ENCODE assay signal across 11 cellular contexts in the genomic region with DNA sequence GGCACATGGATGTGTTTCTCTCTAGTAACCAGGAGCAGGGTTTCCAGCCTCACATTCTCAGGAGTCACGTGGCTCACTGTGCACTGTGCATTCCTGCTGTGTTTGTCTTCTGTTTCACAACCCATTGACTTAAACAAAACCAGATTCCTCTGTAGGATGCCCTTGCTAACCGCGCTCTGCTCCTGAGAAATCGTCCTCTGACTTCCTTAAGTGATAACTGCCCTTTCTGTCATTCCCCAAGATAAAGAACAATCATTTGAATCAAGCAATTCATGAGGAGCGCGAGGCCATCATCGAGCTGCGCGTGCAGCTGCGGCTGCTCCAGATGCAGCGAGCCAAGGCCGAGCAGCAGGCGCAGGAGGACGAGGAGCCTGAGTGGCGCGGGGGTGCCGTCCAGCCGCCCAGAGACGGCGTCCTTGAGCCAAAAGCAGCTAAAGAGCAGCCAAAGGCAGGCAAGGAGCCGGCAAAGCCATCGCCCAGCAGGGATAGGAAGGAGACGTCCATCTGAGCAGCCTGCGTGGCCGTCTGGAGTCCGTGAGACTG.
A peak's percentile ranks its signal among the peaks of the same experiment; 100 is the strongest.
DNase-seq lines count a peak whose midpoint lies in the region; ATAC-seq and TF ChIP-seq lines count a peak whose summit lies in the region.
"Had no signal": no experiment of that assay in that cellular context is flagged by ENCODE, and none has a peak within 500 bp of the region (broad histone marks: within the 10 kb centered on the region; RNA-seq: fewer than 3 reads in every experiment).

No MANE protein-coding gene starts in this region.

- peak overlapping the region in 2 of 4 experiments; percentile 20 to 27 for H3K4me3 ChIP-seq in fibroblast of lung (replicated peaks in 1 of 4; ENCODE audit: control extremely low read depth in 1 of 4, insufficient read depth in 1 of 4, low read depth in 3 of 4, low read length in 4 of 4)

- H3K27ac ChIP-seq in fibroblast of lung (ENCODE audit: insufficient read depth, low read length), result peak overlapping the region; percentile 86

- DNase-seq in AG08395 (ENCODE audit: low spot score) (peak; percentile 94), SK-N-DZ (ENCODE audit: low spot score) (peak; percentile 35), fibroblast of lung (ENCODE audit: low read depth in 2 of 2) (peak; percentile 85 to 90), occipital lobe (lab: John Stamatoyannopoulos, UW) (peak; percentile 48)
- no peak for DNase-seq in activated naive CD4-positive, alpha-beta T cell (lab: John Stamatoyannopoulos, UW)
- DNase-seq: activated effector memory CD4-positive, alpha-beta T cell treated with anti-CD3 and anti-CD28 coated beads, Interleukin-2, amount 50 U/mL, for 16 hours; H7 had no signal

- peak overlapping the region; percentile 51 for H3K9ac ChIP-seq in fibroblast of lung (ENCODE audit: insufficient read depth, low read length)

- H3K27me3 ChIP-seq in fibroblast of lung (ENCODE audit: control insufficient read depth, insufficient read depth, low read length), result no peaks in the 10 kb centered on the region

- no peaks in the 10 kb centered on the region for H3K9me3 ChIP-seq in fibroblast of lung (ENCODE audit: control insufficient read depth, insufficient read depth, low read depth, low read length)

- TF ChIP-seq CTCF in fibroblast of lung (conservative IDR thresholded peaks at IDR 0.05 in 1 of 2, IDR thresholded peaks at IDR 0.05 in 1 of 2; ENCODE audit: low read depth in 1 of 2, low read length in 2 of 2), result no peak

- ATAC-seq in HG02885 (IDR thresholded peaks at IDR 0.05; ENCODE audit: poor library complexity, unreplicated experiment) (no peak), HG03342 (IDR thresholded peaks at IDR 0.05; ENCODE audit: unreplicated experiment) (no peak), GM18505 (IDR thresholded peaks at IDR 0.05; ENCODE audit: unreplicated experiment) (no peak)
- ATAC-seq: natural killer cell treated with Interleukin-12 subunit alpha and Interleukin-12 subunit beta and Interleukin-15 and Interleukin-18, amount 100 ng/mL, for 72 hours had no signal

- peaks cover 15% of the 10 kb centered on the region for H3K36me3 ChIP-seq in fibroblast of lung (ENCODE audit: control insufficient read depth, insufficient read depth, low read length)

- H4K20me1 ChIP-seq in fibroblast of lung (ENCODE audit: control insufficient read depth, extremely low read depth, insufficient read depth, low read length), result no peaks in the 10 kb centered on the region

- TF ChIP-seq POLR2A in GM18505 (IDR thresholded peaks at IDR 0.05; ENCODE audit: borderline replicate concordance, extremely low read depth, insufficient read depth, insufficient read length), result no peak

- peak overlapping the region; percentile 78 for H3K4me2 ChIP-seq in fibroblast of lung (ENCODE audit: extremely low read depth, insufficient read depth, low read length)

- H2AFZ ChIP-seq in fibroblast of lung (ENCODE audit: low read length), result no peak overlapping the region

- peaks cover 6% of the 10 kb centered on the region for H3K4me1 ChIP-seq in fibroblast of lung (ENCODE audit: control insufficient read depth, extremely low read depth, insufficient read depth, low read length)

- no peaks in the 10 kb centered on the region for H3K79me2 ChIP-seq in fibroblast of lung (ENCODE audit: control insufficient read depth, insufficient read depth, low read length)

Comparison
In these comparisons a context has a peak if more than half of its experiments do, and no peak if none do; other contexts are left out.
1. DNase-seq: peak in AG08395 (single experiment), SK-N-DZ (single experiment), fibroblast of lung (2 of 2) and occipital lobe (single experiment); none in activated naive CD4-positive, alpha-beta T cell (0 of 4).